Comparison of ENCODE assay signal across 17 cellular contexts in genomic region chr6:74932214-74932923, GRCh38.
A peak's percentile ranks its signal among the peaks of the same experiment; 100 is the strongest.
DNase-seq lines count a peak whose midpoint lies in the region; ATAC-seq and TF ChIP-seq lines count a peak whose summit lies in the region.
"Had no signal": no experiment of that assay in that cellular context is flagged by ENCODE, and none has a peak within 500 bp of the region (broad histone marks: within the 10 kb centered on the region; RNA-seq: fewer than 3 reads in every experiment).

No MANE protein-coding gene starts in this region.

- no peak overlapping the region for H3K4me3 ChIP-seq in NB4 (ENCODE audit: low read depth, low read length)
- no peak overlapping the region for H3K4me3 ChIP-seq in liver (ENCODE audit: low read depth in 1 of 3, low read length in 3 of 3)
- no peak overlapping the region for H3K4me3 ChIP-seq in MG63
- H3K4me3 ChIP-seq: uterus had no signal

- H3K9me3 ChIP-seq in liver (ENCODE audit: control insufficient read depth in 4 of 4, low read length in 3 of 4), result no peaks in the 10 kb centered on the region
- 0 out of 2 replicates have a peak, but pooled peaks cover 3% of the 10 kb centered on the region for H3K9me3 ChIP-seq in MG63
- H3K9me3 ChIP-seq: uterus had no signal

- peaks cover 12% of the 10 kb centered on the region for H3K4me1 Mint-ChIP-seq in WTC11
- H3K4me1 Mint-ChIP-seq: CD4-positive, alpha-beta memory T cell; memory B cell; neural crest cell had no signal

- ATAC-seq in WTC11, result peak; percentile 68
- no peak for ATAC-seq in GM21447 (IDR thresholded peaks at IDR 0.05; ENCODE audit: unreplicated experiment)

- POLR2A ChIA-PET in WTC11 (lab: Charles Lee), result no interaction called here

- no peak for TF ChIP-seq RAD21 in liver (IDR thresholded peaks at IDR 0.05)

- CTCF ChIA-PET in WTC11 (lab: Charles Lee), result interaction anchor here (0.7 to 0.8 kb wide), 2 partner anchors 272 to 277 kb away, joined by 3 read pairs; no protein-coding TSS in a partner anchor

- DNase-seq in EH (ENCODE audit: low read depth) (peak; percentile 25), NB4 (ENCODE audit: low read depth) (peak; percentile 3), WTC11 (ENCODE audit: low spot score) (no peak), MG63 (no peak), hippocampal formation (lab: John Stamatoyannopoulos, UW) (no peak), cortex of kidney (lab: John Stamatoyannopoulos, UW) (no peak)
- DNase-seq: amniotic stem cell; CD4-positive, alpha-beta memory T cell; NCI-H146; NCI-H526; stimulated activated naive CD4-positive, alpha-beta T cell treated with Interleukin-2 at 50 U/mL for 16 hours; uterus; WERI-Rb-1 had no signal

- no peak for TF ChIP-seq POLR2A in NB4 (IDR thresholded peaks at IDR 0.05; ENCODE audit: extremely low read depth, insufficient read length)

- no peaks in the 10 kb centered on the region for H3K4me1 ChIP-seq in liver (ENCODE audit: control insufficient read depth in 4 of 4, insufficient read depth in 4 of 4, low read length in 3 of 4)
- H3K4me1 ChIP-seq: uterus had no signal

- TF ChIP-seq CTCF in NB4 (IDR thresholded peaks at IDR 0.05; ENCODE audit: low read depth, low read length) (no peak), WTC11 (IDR thresholded peaks at IDR 0.05) (no peak), liver (IDR thresholded peaks at IDR 0.05; ENCODE audit: low read depth, low read length, missing input control) (no peak)

- no peaks in the 10 kb centered on the region for H3K36me3 Mint-ChIP-seq in WTC11
- H3K36me3 Mint-ChIP-seq: CD4-positive, alpha-beta memory T cell; memory B cell had no signal

- 53% methylated on average over 4 of the region's 4 CpGs for WGBS in liver

- H3K27me3 Mint-ChIP-seq in WTC11 (ENCODE audit: low read depth), result no peaks in the 10 kb centered on the region
- H3K27me3 Mint-ChIP-seq: memory B cell had no signal

- no peak overlapping the region for H3K9ac ChIP-seq in liver (ENCODE audit: low read depth in 1 of 2, low read length in 2 of 2)

- no peak overlapping the region for H3K27ac ChIP-seq in liver (ENCODE audit: low read depth in 1 of 2, low read length in 2 of 2)
- H3K27ac ChIP-seq: uterus, WERI-Rb-1 had no signal

- no peaks in the 10 kb centered on the region for H3K9me3 Mint-ChIP-seq in WTC11
- H3K9me3 Mint-ChIP-seq: memory B cell, neural crest cell had no signal

- H3K27ac Mint-ChIP-seq in WTC11, result no peak overlapping the region
- H3K27ac Mint-ChIP-seq: CD4-positive, alpha-beta memory T cell; memory B cell had no signal

- H3K27me3 ChIP-seq in liver (ENCODE audit: control insufficient read depth in 4 of 4, insufficient read depth in 4 of 4, low read length in 3 of 4) (no peaks in the 10 kb centered on the region), MG63 (no peaks in the 10 kb centered on the region)
- H3K27me3 ChIP-seq: uterus had no signal

- H3K36me3 ChIP-seq in liver (ENCODE audit: control insufficient read depth in 4 of 4, insufficient read depth in 3 of 4, low read depth in 1 of 4, low read length in 3 of 4) (no peaks in the 10 kb centered on the region), MG63 (no peaks in the 10 kb centered on the region)
- H3K36me3 ChIP-seq: uterus, WERI-Rb-1 had no signal

- H3K4me3 Mint-ChIP-seq in WTC11, result no peak overlapping the region
- H3K4me3 Mint-ChIP-seq: CD4-positive, alpha-beta memory T cell; memory B cell; neural crest cell had no signal

TF ChIP-seq in WTC11, 78 proteins besides CTCF, POLR2A, EP300 and RAD21:
- TF ChIP-seq EMX1 (CRISPR knock-in tag; IDR thresholded peaks at IDR 0.05) (no peak), GABPB1 (CRISPR knock-in tag; IDR thresholded peaks at IDR 0.05) (peak; percentile 96)
TF ChIP-seq in WTC11: peak in this region for 1.

TF ChIP-seq in liver, 16 proteins besides CTCF, POLR2A, EP300 and RAD21:
- TF ChIP-seq HNF4A (conservative IDR thresholded peaks at IDR 0.05) (peak; percentile 20 to 61), YY1 (IDR thresholded peaks at IDR 0.05) (no peak), EGR1 (IDR thresholded peaks at IDR 0.05; ENCODE audit: low read depth in 2 of 2) (no peak), FOXA2 (IDR thresholded peaks at IDR 0.05) (no peak), NR2F2 (IDR thresholded peaks at IDR 0.05) (no peak), SP1 (IDR thresholded peaks at IDR 0.05) (no peak)

Comparison
In these comparisons a context has a peak if more than half of its experiments do, and no peak if none do; other contexts are left out.
1. DNase-seq: peak in EH (single experiment) and NB4 (single experiment); none in WTC11 (single experiment), MG63 (single experiment), hippocampal formation (0 of 2) and cortex of kidney (single experiment).